21 cellular contexts compared by ENCODE assay signal in the genomic region with DNA sequence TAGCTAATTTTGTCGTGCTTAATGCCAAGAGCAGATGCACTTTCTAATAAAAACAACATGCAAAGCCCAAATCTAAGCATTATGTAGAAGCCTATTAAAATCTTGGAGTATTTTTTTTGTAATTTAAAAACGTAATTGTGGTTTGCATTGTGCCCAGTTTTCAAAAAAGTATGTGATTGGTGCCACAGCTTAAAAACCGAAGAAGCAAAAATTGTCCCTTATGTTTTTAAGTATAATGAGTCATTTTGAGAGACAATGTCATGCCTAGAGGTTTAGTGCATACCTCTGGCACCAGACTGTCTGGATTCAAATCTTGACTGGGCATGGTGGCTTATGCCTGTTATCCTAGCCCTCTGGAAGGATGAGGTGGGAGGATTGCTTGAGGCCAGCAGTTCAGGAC.
DNase-seq lines count a peak whose midpoint lies in the region; ATAC-seq and TF ChIP-seq lines count a peak whose summit lies in the region.
"Had no signal": no experiment of that assay in that cellular context is flagged by ENCODE, and none has a peak within 500 bp of the region (broad histone marks: within the 10 kb centered on the region; RNA-seq: fewer than 3 reads in every experiment).

No MANE protein-coding gene starts in this region.

- in situ Hi-C loops in ACHN (cut with HindIII; ENCODE audit: low pct_ligation_motif_present, low pct_unique_long_range_greater_than_20kb, low sequenced_read_pairs) = no loop called here

- no peaks in the 10 kb centered on the region for H3K9me3 ChIP-seq in OCI-LY3 (ENCODE audit: insufficient read depth, low read length)
- H3K9me3 ChIP-seq: transverse colon had no signal

- peaks cover 30% of the 10 kb centered on the region for H3K4me1 Mint-ChIP-seq in osteocyte (ENCODE audit: unreplicated experiment)
- H3K4me1 Mint-ChIP-seq in glutamatergic neuron (ENCODE audit: low read depth, unreplicated experiment) = no peaks in the 10 kb centered on the region

- no peak for ATAC-seq in GM19395 (IDR thresholded peaks at IDR 0.05; ENCODE audit: unreplicated experiment)
- ATAC-seq: heart right ventricle; HepG2; stimulated activated memory B cell treated with anti-CD40 and anti-IgM and Interleukin-4, amounts not matched to agents 10 μg/mL and 1 μg/mL and 100 μg/mL, for 72 hours had no signal

- no peak overlapping the region for H3K4me3 ChIP-seq in OCI-LY3 (ENCODE audit: low read length)
- H3K4me3 ChIP-seq: ascending aorta, heart right ventricle, transverse colon had no signal

- H3K4me3 Mint-ChIP-seq in osteocyte (ENCODE audit: unreplicated experiment) = no peak overlapping the region
- H3K4me3 Mint-ChIP-seq in glutamatergic neuron (ENCODE audit: unreplicated experiment) = no peak overlapping the region
- H3K4me3 Mint-ChIP-seq: CD4-positive, alpha-beta memory T cell; nephron progenitor cell; stimulated activated memory B cell treated with anti-CD40 and anti-IgM and Interleukin-4, amounts not matched to agents 10 μg/mL and 1 μg/mL and 100 μg/mL, for 72 hours; T-helper 2 cell treated with Interferon-gamma antibody and Interleukin-4, amounts not matched to agents 5 μg/mL and 100 μg/mL, for 36 hours had no signal

- H3K79me2 ChIP-seq in OCI-LY3 (ENCODE audit: low read length) = no peaks in the 10 kb centered on the region

- 0 out of 2 replicates have a peak overlapping the region, but pooled peaks have one; percentile 6 for H3K4me2 ChIP-seq in OCI-LY3 (ENCODE audit: low read length)

- H4K20me1 ChIP-seq in OCI-LY3 (ENCODE audit: insufficient read depth, low read length) = no peaks in the 10 kb centered on the region

- H3K27ac ChIP-seq in OCI-LY3 (ENCODE audit: low read length) = no peak overlapping the region
- peak overlapping the region; percentile 34 for H3K27ac ChIP-seq in cingulate gyrus (ENCODE audit: low read depth, low read length)
- H3K27ac ChIP-seq: ascending aorta, heart right ventricle, transverse colon had no signal

- H3K4me1 ChIP-seq in OCI-LY3 (ENCODE audit: low read length) = peaks cover 17% of the 10 kb centered on the region
- H3K4me1 ChIP-seq: transverse colon had no signal

- TF ChIP-seq CTCF in OCI-LY3 (IDR thresholded peaks at IDR 0.05; ENCODE audit: low read depth, low read length) (no peak), osteocyte (IDR thresholded peaks at IDR 0.05) (no peak), glutamatergic neuron (IDR thresholded peaks at IDR 0.05; ENCODE audit: partially characterized antibody, unreplicated experiment) (no peak)

- DNase-seq in EL (peak; percentile 63), osteocyte (ENCODE audit: extremely low spot score, unreplicated experiment) (no peak), ACHN (no peak), glutamatergic neuron (no peak), COLO668 (lab: John Stamatoyannopoulos, UW; ENCODE audit: unreplicated experiment) (no peak)
- DNase-seq: activated gamma-delta T cell treated with Interleukin-2 at 50 U/mL for 16 hours; CD4-positive, alpha-beta memory T cell; cortex of kidney; heart right ventricle; islet precursor cell; NCI-H1930; NCI-H524; nephron progenitor cell; transverse colon had no signal

- no peak overlapping the region for H2AFZ ChIP-seq in OCI-LY3 (ENCODE audit: low read depth, low read length)

- no peaks in the 10 kb centered on the region for H3K36me3 ChIP-seq in OCI-LY3 (replicated peaks; ENCODE audit: low read depth, low read length)
- H3K36me3 ChIP-seq: ascending aorta, heart right ventricle, transverse colon had no signal

- H3K27ac Mint-ChIP-seq in osteocyte (ENCODE audit: unreplicated experiment) (peak overlapping the region; percentile 56), glutamatergic neuron (ENCODE audit: unreplicated experiment) (no peak overlapping the region)
- H3K27ac Mint-ChIP-seq: CD4-positive, alpha-beta memory T cell; nephron progenitor cell; stimulated activated memory B cell treated with anti-CD40 and anti-IgM and Interleukin-4, amounts not matched to agents 10 μg/mL and 1 μg/mL and 100 μg/mL, for 72 hours; T-helper 2 cell treated with Interferon-gamma antibody and Interleukin-4, amounts not matched to agents 5 μg/mL and 100 μg/mL, for 36 hours had no signal

- no peak overlapping the region for H3K9ac ChIP-seq in OCI-LY3 (ENCODE audit: low read length)

- H3K36me3 Mint-ChIP-seq in osteocyte (ENCODE audit: unreplicated experiment) = peaks cover 7% of the 10 kb centered on the region
- peaks cover 10% of the 10 kb centered on the region for H3K36me3 Mint-ChIP-seq in glutamatergic neuron (ENCODE audit: unreplicated experiment)

- H3K9me3 Mint-ChIP-seq in osteocyte (ENCODE audit: unreplicated experiment) (peaks cover 11% of the 10 kb centered on the region), glutamatergic neuron (ENCODE audit: unreplicated experiment) (peaks cover 6% of the 10 kb centered on the region)

- H3K27me3 ChIP-seq in OCI-LY3 (ENCODE audit: low read depth, low read length) = no peaks in the 10 kb centered on the region
- H3K27me3 ChIP-seq: ascending aorta, heart right ventricle, transverse colon had no signal

- no peaks in the 10 kb centered on the region for H3K27me3 Mint-ChIP-seq in osteocyte (ENCODE audit: unreplicated experiment)
- no peaks in the 10 kb centered on the region for H3K27me3 Mint-ChIP-seq in glutamatergic neuron (ENCODE audit: unreplicated experiment)
- H3K27me3 Mint-ChIP-seq: CD4-positive, alpha-beta memory T cell; stimulated activated memory B cell treated with anti-CD40 and anti-IgM and Interleukin-4, amounts not matched to agents 10 μg/mL and 1 μg/mL and 100 μg/mL, for 72 hours had no signal
